ENCODE assay signal across 2 cellular contexts in genomic region chr2:58428553-58429284, GRCh38.
TF ChIP-seq lines count a peak whose summit lies in the region.

No MANE protein-coding gene starts in this region.

TF ChIP-seq in GM23338, 12 proteins besides CTCF, POLR2A, EP300 and RAD21 (continued from another document):
- TF ChIP-seq ZNF462 (CRISPR knock-in tag; IDR thresholded peaks at IDR 0.05), result 0 out of 2 replicates have a peak, but pooled peaks have one; percentile 29
- peak; percentile 46 for TF ChIP-seq POLR2AphosphoS5 (IDR thresholded peaks at IDR 0.05; ENCODE audit: low read depth)
- no peak for TF ChIP-seq STAT1 (IDR thresholded peaks at IDR 0.05; ENCODE audit: unreplicated experiment)

TF ChIP-seq in WTC11, 78 proteins besides CTCF, POLR2A, EP300 and RAD21 (continued from another document):
- TF ChIP-seq ERG (CRISPR knock-in tag; IDR thresholded peaks at IDR 0.05) (no peak), ZMAT4 (CRISPR knock-in tag; IDR thresholded peaks at IDR 0.05) (no peak), ZNF532 (CRISPR knock-in tag; IDR thresholded peaks at IDR 0.05; ENCODE audit: borderline replicate concordance) (no peak), MLX (CRISPR knock-in tag; IDR thresholded peaks at IDR 0.05) (no peak), ZNF263 (CRISPR knock-in tag; IDR thresholded peaks at IDR 0.05; ENCODE audit: low read depth) (no peak), NFYB (CRISPR knock-in tag; conservative IDR thresholded peaks at IDR 0.05; ENCODE audit: low read depth) (no peak), RORB (CRISPR knock-in tag; IDR thresholded peaks at IDR 0.05) (no peak), AFF4 (CRISPR knock-in tag; IDR thresholded peaks at IDR 0.05; ENCODE audit: borderline replicate concordance) (0 out of 2 replicates have a peak, but pooled peaks have one; percentile 70), SMAD3 (CRISPR knock-in tag; IDR thresholded peaks at IDR 0.05; ENCODE audit: borderline replicate concordance) (0 out of 2 replicates have a peak, but pooled peaks have one; percentile 28), FOXP4 (CRISPR knock-in tag; IDR thresholded peaks at IDR 0.05) (0 out of 2 replicates have a peak, but pooled peaks have one; percentile 47), CBFB (CRISPR knock-in tag; IDR thresholded peaks at IDR 0.05; ENCODE audit: low read depth) (no peak), ZNF423 (CRISPR knock-in tag; IDR thresholded peaks at IDR 0.05) (no peak), NR2C2 (CRISPR knock-in tag; IDR thresholded peaks at IDR 0.05) (no peak), NFATC4 (CRISPR knock-in tag; IDR thresholded peaks at IDR 0.05) (no peak), RELA (CRISPR knock-in tag; IDR thresholded peaks at IDR 0.05; ENCODE audit: borderline replicate concordance) (no peak), GRHL2 (CRISPR knock-in tag; IDR thresholded peaks at IDR 0.05; ENCODE audit: insufficient replicate concordance, severe bottlenecking) (no peak), ZNF416 (CRISPR knock-in tag; IDR thresholded peaks at IDR 0.05) (no peak), CREB1 (CRISPR knock-in tag; IDR thresholded peaks at IDR 0.05) (no peak), ZNF121 (CRISPR knock-in tag; IDR thresholded peaks at IDR 0.05) (0 out of 2 replicates have a peak, but pooled peaks have one; percentile 19), E2F1 (CRISPR knock-in tag; IDR thresholded peaks at IDR 0.05) (no peak), MXD4 (CRISPR knock-in tag; IDR thresholded peaks at IDR 0.05; ENCODE audit: borderline replicate concordance) (no peak), TP53 (CRISPR knock-in tag; IDR thresholded peaks at IDR 0.05) (no peak), TEAD1 (CRISPR knock-in tag; IDR thresholded peaks at IDR 0.05) (no peak), PRRX2 (CRISPR knock-in tag; IDR thresholded peaks at IDR 0.05) (no peak), ZNF671 (CRISPR knock-in tag; IDR thresholded peaks at IDR 0.05) (no peak), USF2 (CRISPR knock-in tag; IDR thresholded peaks at IDR 0.05) (no peak), ETV6 (CRISPR knock-in tag; IDR thresholded peaks at IDR 0.05) (no peak), PREB (CRISPR knock-in tag; IDR thresholded peaks at IDR 0.05; ENCODE audit: borderline replicate concordance) (no peak), OVOL2 (CRISPR knock-in tag; IDR thresholded peaks at IDR 0.05; ENCODE audit: borderline replicate concordance) (no peak), E2F5 (CRISPR knock-in tag; IDR thresholded peaks at IDR 0.05) (no peak), NR1H2 (CRISPR knock-in tag; IDR thresholded peaks at IDR 0.05) (no peak), HMGA2 (CRISPR knock-in tag; IDR thresholded peaks at IDR 0.05) (no peak), FOXP1 (CRISPR knock-in tag; IDR thresholded peaks at IDR 0.05; ENCODE audit: borderline replicate concordance) (0 out of 2 replicates have a peak, but pooled peaks have one; percentile 40), HMGXB4 (CRISPR knock-in tag; IDR thresholded peaks at IDR 0.05) (peak; percentile 56; the same call in 1 of the 2 replicates), FOXK1 (CRISPR knock-in tag; IDR thresholded peaks at IDR 0.05) (peak; percentile 73)
